ENCODE assay signal across 1 cellular context in the genomic region with DNA sequence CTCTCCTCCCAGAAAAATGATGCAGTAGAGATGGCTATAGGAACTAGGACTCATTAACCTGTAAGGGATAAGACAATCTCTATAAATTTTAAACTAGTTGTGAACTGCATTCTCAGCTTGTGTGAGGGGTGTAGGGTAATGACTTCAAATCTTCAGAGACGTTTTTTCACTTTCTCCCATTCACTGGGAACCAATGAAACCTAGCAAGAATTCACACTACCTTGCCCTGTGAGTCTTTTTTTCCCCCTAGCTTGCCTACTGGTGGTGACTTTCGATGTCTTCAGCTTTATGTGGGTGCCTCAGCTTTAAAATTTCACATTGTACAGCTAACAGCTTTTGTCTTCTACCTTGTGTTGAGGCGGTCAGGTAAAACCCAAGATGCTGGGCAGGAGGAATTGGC.
TF ChIP-seq lines count a peak whose summit lies in the region.

No MANE protein-coding gene starts in this region.

TF ChIP-seq in GM23338, 12 proteins besides CTCF, POLR2A, EP300 and RAD21 (continued from another document):
- TF ChIP-seq, protein P1, sequence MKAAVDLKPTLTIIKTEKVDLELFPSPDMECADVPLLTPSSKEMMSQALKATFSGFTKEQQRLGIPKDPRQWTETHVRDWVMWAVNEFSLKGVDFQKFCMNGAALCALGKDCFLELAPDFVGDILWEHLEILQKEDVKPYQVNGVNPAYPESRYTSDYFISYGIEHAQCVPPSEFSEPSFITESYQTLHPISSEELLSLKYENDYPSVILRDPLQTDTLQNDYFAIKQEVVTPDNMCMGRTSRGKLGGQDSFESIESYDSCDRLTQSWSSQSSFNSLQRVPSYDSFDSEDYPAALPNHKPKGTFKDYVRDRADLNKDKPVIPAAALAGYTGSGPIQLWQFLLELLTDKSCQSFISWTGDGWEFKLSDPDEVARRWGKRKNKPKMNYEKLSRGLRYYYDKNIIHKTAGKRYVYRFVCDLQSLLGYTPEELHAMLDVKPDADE (IDR thresholded peaks at IDR 0.05), result no peak
- TF ChIP-seq JUNB (IDR thresholded peaks at IDR 0.05; ENCODE audit: unreplicated experiment) (no peak), ZNF331 (CRISPR knock-in tag; IDR thresholded peaks at IDR 0.05; ENCODE audit: low read depth) (no peak), ZNF114 (CRISPR knock-in tag; IDR thresholded peaks at IDR 0.05) (no peak)
TF ChIP-seq in GM23338: peak in this region for 0.
